7 cellular contexts compared by ENCODE assay signal in the genomic region with DNA sequence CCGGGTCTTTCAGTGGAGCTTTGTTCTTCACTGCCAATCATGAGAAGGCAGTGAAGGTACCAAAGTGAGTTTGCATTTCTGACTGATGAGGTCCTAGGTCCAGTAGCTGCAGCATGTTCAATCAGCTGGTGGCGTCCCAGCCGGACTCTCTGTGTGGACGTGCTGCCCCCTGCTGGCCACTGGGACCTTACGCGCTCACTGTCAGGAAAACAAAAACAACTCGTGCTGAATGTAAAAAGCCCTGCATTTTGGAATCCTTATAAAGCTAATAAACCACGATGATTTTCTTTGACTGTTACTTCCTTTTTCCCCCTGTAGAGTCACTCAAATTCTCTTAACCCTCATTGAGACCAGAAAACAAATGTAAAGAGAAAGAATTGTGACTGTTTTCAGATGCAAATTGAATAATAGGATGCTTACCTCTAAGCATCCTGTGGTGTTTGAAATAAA. TPM values are rescaled to one million over a fixed set of nuclear protein-coding genes. Genes with fewer than 3 reads are reported as not detected.
DNase-seq lines count a peak whose midpoint lies in the region; ATAC-seq, FAIRE-seq and TF ChIP-seq lines count a peak whose summit lies in the region.

No MANE protein-coding gene starts in this region.

- no peak overlapping the region for H3K27ac ChIP-seq in neural progenitor cell

- no peaks in the 10 kb centered on the region for H3K9me3 ChIP-seq in neural progenitor cell (ENCODE audit: low read depth)

- in situ Hi-C loops in KBM-7 (cut with MboI; ENCODE audit: low pct_unique_long_range_greater_than_20kb, low sequenced_read_pairs): loop anchor here (25.0 kb wide), 2 partner anchors 392 to 542 kb away; no protein-coding TSS in a partner anchor

- TF ChIP-seq CTCF in GM12875 (IDR thresholded peaks at IDR 0.05; ENCODE audit: borderline replicate concordance, insufficient read depth, low read depth, low read length): peak; percentile 86
- TF ChIP-seq CTCF in neural progenitor cell (IDR thresholded peaks at IDR 0.05): peak; percentile 100

- H3K27ac Mint-ChIP-seq in neural progenitor cell: no peak overlapping the region
- H3K27ac Mint-ChIP-seq in stimulated activated naive CD8-positive, alpha-beta T cell treated with anti-CD3 and anti-CD28 coated beads, Interleukin-15, amount 100 ng/mL, for 72 hours: no peak overlapping the region

- H2AFZ ChIP-seq in neural progenitor cell (replicated peaks): peak overlapping the region; percentile 91

- H3K27me3 ChIP-seq in neural progenitor cell: no peaks in the 10 kb centered on the region

- H3K4me3 Mint-ChIP-seq in neural progenitor cell: no peak overlapping the region
- H3K4me3 Mint-ChIP-seq in stimulated activated naive CD8-positive, alpha-beta T cell treated with anti-CD3 and anti-CD28 coated beads, Interleukin-15, amount 100 ng/mL, for 72 hours: no peak overlapping the region

- FAIRE-seq in RCC 7860 (lab: Jason Lieb, UNC): no peak

- H3K36me3 ChIP-seq in neural progenitor cell: no peaks in the 10 kb centered on the region

- peaks cover 14% of the 10 kb centered on the region for H3K79me2 ChIP-seq in neural progenitor cell (ENCODE audit: low read depth)

- H4K20me1 ChIP-seq in neural progenitor cell (ENCODE audit: low read depth): no peaks in the 10 kb centered on the region

- H3F3A ChIP-seq in neural progenitor cell (ENCODE audit: low read depth): peaks cover 16% of the 10 kb centered on the region

- no peak overlapping the region for H3K9ac ChIP-seq in neural progenitor cell

- H3K27me3 Mint-ChIP-seq in neural progenitor cell (ENCODE audit: insufficient read depth, low read depth): peaks cover 12% of the 10 kb centered on the region
- H3K27me3 Mint-ChIP-seq in stimulated activated naive CD8-positive, alpha-beta T cell treated with anti-CD3 and anti-CD28 coated beads, Interleukin-15, amount 100 ng/mL, for 72 hours: peaks cover 48% of the 10 kb centered on the region

- H3K9me3 Mint-ChIP-seq in neural progenitor cell: no peaks in the 10 kb centered on the region
- H3K9me3 Mint-ChIP-seq in stimulated activated naive CD8-positive, alpha-beta T cell treated with anti-CD3 and anti-CD28 coated beads, Interleukin-15, amount 100 ng/mL, for 72 hours: no peaks in the 10 kb centered on the region

- peaks cover 8% of the 10 kb centered on the region for H3K4me1 ChIP-seq in neural progenitor cell

- peak; percentile 82 for DNase-seq in KBM-7
- peak; percentile 64 for DNase-seq in RCC 7860 (ENCODE audit: low spot score)
- peak; percentile 58 for DNase-seq in activated T-helper 1 cell treated with Interleukin-2 at 50 U/mL for 16 hours (ENCODE audit: low read depth)
- DNase-seq in fibroblast of the conjunctiva (ENCODE audit: low read depth): peak; percentile 70
- DNase-seq in neural progenitor cell (ENCODE audit: low spot score): peak; percentile 94
- peak; percentile 72 to 77 for DNase-seq in stimulated activated naive CD8-positive, alpha-beta T cell treated with anti-CD3 and anti-CD28 coated beads, Interleukin-15, amount 100 ng/mL, for 72 hours

- peaks cover 8% of the 10 kb centered on the region for H3K4me1 Mint-ChIP-seq in neural progenitor cell
- H3K4me1 Mint-ChIP-seq in stimulated activated naive CD8-positive, alpha-beta T cell treated with anti-CD3 and anti-CD28 coated beads, Interleukin-15, amount 100 ng/mL, for 72 hours: peaks cover 6% of the 10 kb centered on the region

- no peaks in the 10 kb centered on the region for H3K36me3 Mint-ChIP-seq in neural progenitor cell

- H3K4me3 ChIP-seq in GM12875 (ENCODE audit: low read depth, low read length): no peak overlapping the region
- no peak overlapping the region for H3K4me3 ChIP-seq in neural progenitor cell

- ATAC-seq in stimulated activated naive CD8-positive, alpha-beta T cell treated with anti-CD3 and anti-CD28 coated beads, Interleukin-15, amount 100 ng/mL, for 72 hours: peak; percentile 74

- H3K4me2 ChIP-seq in neural progenitor cell: peak overlapping the region; percentile 54

RNA-seq across cellular contexts. Expression of a gene that starts 4.9 kb away (rescaled TPM):
- 330 and 448 TPM in 2 replicates for total RNA-seq in neural progenitor cell (ENCODE audit: low replicate concordance)

RNA-seq across cellular contexts. Expression of a gene that starts 48.5 kb away (rescaled TPM):
- total RNA-seq in neural progenitor cell (ENCODE audit: low replicate concordance): 13.2 and 20.8 TPM in 2 replicates
